Comparison of ENCODE assay signal across 8 cellular contexts in genomic region chr20:3716195-3716834, GRCh38. TPM values are rescaled to one million over a fixed set of nuclear protein-coding genes. Genes with fewer than 3 reads are reported as not detected.
DNase-seq lines count a peak whose midpoint lies in the region; ATAC-seq and TF ChIP-seq lines count a peak whose summit lies in the region.

No MANE protein-coding gene starts in this region.

- CTCF ChIA-PET in activated naive CD4-positive, alpha-beta T cell treated with anti-CD3 and anti-CD28 coated beads, Interleukin-2, amount 10 ng/mL, durations not matched to agents 7 days and 5 days (lab: Charles Lee) = interaction anchor here (0.8 to 1.5 kb wide), 14 partner anchors 9 to 367 kb away, joined by 3 to 7 read pairs (median 4); no protein-coding TSS in a partner anchor

- H3K27ac Mint-ChIP-seq in activated naive CD4-positive, alpha-beta T cell treated with anti-CD3 and anti-CD28 coated beads, Interleukin-2, amount 10 ng/mL, durations not matched to agents 7 days and 5 days = no peak overlapping the region
- no peak overlapping the region for H3K27ac Mint-ChIP-seq in activated T-helper 2 cell treated with anti-CD3 and anti-CD28 coated beads, Interferon-gamma antibody, Interleukin-2, Interleukin-4, amounts not matched to agents 10 μg/mL and 5 μg/mL and 100 μg/mL, durations not matched to agents 14 hours and 24 hours and 36 hours

- no peaks in the 10 kb centered on the region for H3K36me3 ChIP-seq in spleen

- H3K27me3 ChIP-seq in right cardiac atrium (ENCODE audit: control insufficient read depth, insufficient read depth) (no peaks in the 10 kb centered on the region), spleen (replicated peaks in 1 of 7) (peaks cover 0 to 7% (median 0%) of the 10 kb centered on the region in 7 donors)

- DNase-seq in AG20443 (ENCODE audit: low spot score) (peak; percentile 75), NCI-H2196 treated with DMSO at 0.1 percent for 48 hours (lab: John Stamatoyannopoulos, UW; ENCODE audit: unreplicated experiment) (peak; percentile 30), right cardiac atrium (no peak), spleen (no peak), cerebellar nuclear complex (lab: John Stamatoyannopoulos, UW) (no peak)
- peak; percentile 39 for DNase-seq in activated naive CD4-positive, alpha-beta T cell treated with anti-CD3 and anti-CD28 coated beads, Interleukin-2, amount 10 ng/mL, durations not matched to agents 7 days and 5 days
- no peak for DNase-seq in activated T-helper 2 cell treated with anti-CD3 and anti-CD28 coated beads, Interferon-gamma antibody, Interleukin-2, Interleukin-4, amounts not matched to agents 10 μg/mL and 5 μg/mL and 100 μg/mL, durations not matched to agents 14 hours and 24 hours and 36 hours (ENCODE audit: low spot score)

- H3K4me3 Mint-ChIP-seq in activated naive CD4-positive, alpha-beta T cell treated with anti-CD3 and anti-CD28 coated beads, Interleukin-2, amount 10 ng/mL, durations not matched to agents 7 days and 5 days = no peak overlapping the region
- H3K4me3 Mint-ChIP-seq in activated T-helper 2 cell treated with anti-CD3 and anti-CD28 coated beads, Interferon-gamma antibody, Interleukin-2, Interleukin-4, amounts not matched to agents 10 μg/mL and 5 μg/mL and 100 μg/mL, durations not matched to agents 14 hours and 24 hours and 36 hours (ENCODE audit: low read depth) = no peak overlapping the region

- 82% methylated on average over 4 of the region's 4 CpGs for WGBS in right cardiac atrium
- WGBS in spleen, 5 donors = 70 to 82% (median 75%) methylated on average over 3 to 4 of the region's 4 CpGs

- ATAC-seq in right cardiac atrium = peak; percentile 69 to 82

- H3K27ac ChIP-seq in right cardiac atrium (ENCODE audit: low read length) = no peak overlapping the region
- no peak overlapping the region for H3K27ac ChIP-seq in spleen

- H3K4me1 ChIP-seq in right cardiac atrium (ENCODE audit: control insufficient read depth, insufficient read depth, low read length) = no peaks in the 10 kb centered on the region
- H3K4me1 ChIP-seq in spleen = peaks cover 0 to 33% (median 22%) of the 10 kb centered on the region in 6 donors

- TF ChIP-seq CTCF in GM12874 (IDR thresholded peaks at IDR 0.05; ENCODE audit: insufficient read depth, low read depth, low read length) (peak; percentile 85), spleen (IDR thresholded peaks at IDR 0.05 in 8 of 11, conservative IDR thresholded peaks at IDR 0.05 in 3 of 11) (peak in 10 of 11 experiments; percentile 21 to 75 (median 63))

- peaks cover 13% of the 10 kb centered on the region for H3K4me1 Mint-ChIP-seq in activated naive CD4-positive, alpha-beta T cell treated with anti-CD3 and anti-CD28 coated beads, Interleukin-2, amount 10 ng/mL, durations not matched to agents 7 days and 5 days
- H3K4me1 Mint-ChIP-seq in activated T-helper 2 cell treated with anti-CD3 and anti-CD28 coated beads, Interferon-gamma antibody, Interleukin-2, Interleukin-4, amounts not matched to agents 10 μg/mL and 5 μg/mL and 100 μg/mL, durations not matched to agents 14 hours and 24 hours and 36 hours (ENCODE audit: low read depth) = peaks cover 6% of the 10 kb centered on the region

- H3K9me3 ChIP-seq in right cardiac atrium (ENCODE audit: control insufficient read depth, low read length) = no peaks in the 10 kb centered on the region
- no peaks in the 10 kb centered on the region for H3K9me3 ChIP-seq in spleen

- no peak for TF ChIP-seq POLR2A in spleen (IDR thresholded peaks at IDR 0.05)

- intact Hi-C loops in right cardiac atrium (cut with DNase I) (no loop called here), spleen (cut with DNase I; ENCODE audit: low total_unique reads) (no loop called here)
- intact Hi-C loops in activated T-helper 2 cell treated with anti-CD3 and anti-CD28 coated beads, Interferon-gamma antibody, Interleukin-2, Interleukin-4, amounts not matched to agents 10 μg/mL and 5 μg/mL and 100 μg/mL, durations not matched to agents 14 hours and 24 hours and 36 hours (cut with micrococcal nuclease) = no loop called here

- H3K27me3 Mint-ChIP-seq in activated naive CD4-positive, alpha-beta T cell treated with anti-CD3 and anti-CD28 coated beads, Interleukin-2, amount 10 ng/mL, durations not matched to agents 7 days and 5 days = peaks cover 29% of the 10 kb centered on the region
- H3K27me3 Mint-ChIP-seq in activated T-helper 2 cell treated with anti-CD3 and anti-CD28 coated beads, Interferon-gamma antibody, Interleukin-2, Interleukin-4, amounts not matched to agents 10 μg/mL and 5 μg/mL and 100 μg/mL, durations not matched to agents 14 hours and 24 hours and 36 hours (ENCODE audit: low read depth) = peaks cover 9% of the 10 kb centered on the region

- H3K4me3 ChIP-seq in right cardiac atrium (ENCODE audit: low read length) = no peak overlapping the region
- no peak overlapping the region for H3K4me3 ChIP-seq in spleen

- no peaks in the 10 kb centered on the region for H3K36me3 Mint-ChIP-seq in activated naive CD4-positive, alpha-beta T cell treated with anti-CD3 and anti-CD28 coated beads, Interleukin-2, amount 10 ng/mL, durations not matched to agents 7 days and 5 days
- H3K36me3 Mint-ChIP-seq in activated T-helper 2 cell treated with anti-CD3 and anti-CD28 coated beads, Interferon-gamma antibody, Interleukin-2, Interleukin-4, amounts not matched to agents 10 μg/mL and 5 μg/mL and 100 μg/mL, durations not matched to agents 14 hours and 24 hours and 36 hours (ENCODE audit: low read depth) = no peaks in the 10 kb centered on the region

- no peaks in the 10 kb centered on the region for H3K9me3 Mint-ChIP-seq in activated naive CD4-positive, alpha-beta T cell treated with anti-CD3 and anti-CD28 coated beads, Interleukin-2, amount 10 ng/mL, durations not matched to agents 7 days and 5 days
- H3K9me3 Mint-ChIP-seq in activated T-helper 2 cell treated with anti-CD3 and anti-CD28 coated beads, Interferon-gamma antibody, Interleukin-2, Interleukin-4, amounts not matched to agents 10 μg/mL and 5 μg/mL and 100 μg/mL, durations not matched to agents 14 hours and 24 hours and 36 hours = no peaks in the 10 kb centered on the region

RNA-seq across cellular contexts. Expression of gene SIGLEC1, which starts 3.9 kb away (rescaled TPM):
- 10 to 100 TPM in 1 of 4 donors, 1 to 10 TPM in 3; 6.7 to 12.3 (median 8.8) TPM for total RNA-seq in right cardiac atrium
- polyA plus RNA-seq in right cardiac atrium = 4.2 TPM
- 10 to 100 TPM in 5 of 7 donors, 1 to 10 TPM in 2; 3.0 to 50.2 (median 21.9) TPM for total RNA-seq in spleen
- 10 to 100 TPM in 2 of 3 donors, 1 to 10 TPM in 1; 8.1 to 18.4 (median 11.0) TPM for polyA plus RNA-seq in spleen
- total RNA-seq in activated T-helper 2 cell treated with anti-CD3 and anti-CD28 coated beads, Interferon-gamma antibody, Interleukin-2, Interleukin-4, amounts not matched to agents 10 μg/mL and 5 μg/mL and 100 μg/mL, durations not matched to agents 14 hours and 24 hours and 36 hours = not detected in 2 replicates

RNA-seq across cellular contexts. Expression of gene HSPA12B, which starts 16.2 kb away (rescaled TPM):
- total RNA-seq in right cardiac atrium (10 to 100 TPM in 1 of 4 donors, 1 to 10 TPM in 3; 6.1 to 13.0 (median 7.1) TPM), spleen (10 to 100 TPM; 12.6 to 74.0 (median 29.9) TPM)
- polyA plus RNA-seq in right cardiac atrium (8.9 TPM), spleen (10 to 100 TPM in 2 of 3 donors, 1 to 10 TPM in 1; 5.7 to 41.6 (median 21.3) TPM)
- total RNA-seq in activated T-helper 2 cell treated with anti-CD3 and anti-CD28 coated beads, Interferon-gamma antibody, Interleukin-2, Interleukin-4, amounts not matched to agents 10 μg/mL and 5 μg/mL and 100 μg/mL, durations not matched to agents 14 hours and 24 hours and 36 hours = 0.05 TPM in 1 of 2 replicates, not detected in the other

RNA-seq across cellular contexts. Expression of gene ADAM33, which starts 34.5 kb away (rescaled TPM):
- 10 to 100 TPM; 11.5 to 23.7 (median 12.1) TPM for total RNA-seq in right cardiac atrium
- 30.5 TPM for polyA plus RNA-seq in right cardiac atrium
- total RNA-seq in spleen = 10 to 100 TPM in 3 of 7 donors, 1 to 10 TPM in 4; 4.0 to 10.7 (median 9.1) TPM
- 10 to 100 TPM in 1 of 3 donors, 1 to 10 TPM in 2; 5.9 to 31.6 (median 9.5) TPM for polyA plus RNA-seq in spleen
- not detected in 2 replicates for total RNA-seq in activated T-helper 2 cell treated with anti-CD3 and anti-CD28 coated beads, Interferon-gamma antibody, Interleukin-2, Interleukin-4, amounts not matched to agents 10 μg/mL and 5 μg/mL and 100 μg/mL, durations not matched to agents 14 hours and 24 hours and 36 hours

RNA-seq across cellular contexts. Expression of gene ADISSP, which starts 51.2 kb away (rescaled TPM):
- total RNA-seq in right cardiac atrium (10 to 100 TPM; 11.7 to 13.7 (median 12.1) TPM), spleen (10 to 100 TPM; 29.4 to 42.4 (median 35.1) TPM)
- polyA plus RNA-seq in right cardiac atrium (12.6 TPM), spleen (10 to 100 TPM; 31.3 to 55.5 (median 36.8) TPM)
- 55.8 and 56.3 TPM in 2 replicates for total RNA-seq in activated T-helper 2 cell treated with anti-CD3 and anti-CD28 coated beads, Interferon-gamma antibody, Interleukin-2, Interleukin-4, amounts not matched to agents 10 μg/mL and 5 μg/mL and 100 μg/mL, durations not matched to agents 14 hours and 24 hours and 36 hours

RNA-seq across cellular contexts. Expression of gene GFRA4, which starts 53.1 kb away (rescaled TPM):
- total RNA-seq in right cardiac atrium (not detected), spleen (not detected)
- polyA plus RNA-seq in right cardiac atrium (not detected), spleen (not detected)
- total RNA-seq in activated T-helper 2 cell treated with anti-CD3 and anti-CD28 coated beads, Interferon-gamma antibody, Interleukin-2, Interleukin-4, amounts not matched to agents 10 μg/mL and 5 μg/mL and 100 μg/mL, durations not matched to agents 14 hours and 24 hours and 36 hours = not detected in 2 replicates

Comparison
In these comparisons a context has a peak if more than half of its experiments do, and no peak if none do; other contexts are left out.
1. DNase-seq: peak in AG20443 (single experiment), NCI-H2196 treated with DMSO at 0.1 percent for 48 hours (single experiment) and activated naive CD4-positive, alpha-beta T cell treated with anti-CD3 and anti-CD28 coated beads, Interleukin-2, amount 10 ng/mL, durations not matched to agents 7 days and 5 days (single experiment); none in right cardiac atrium (0 of 3), spleen (single experiment), activated T-helper 2 cell treated with anti-CD3 and anti-CD28 coated beads, Interferon-gamma antibody, Interleukin-2, Interleukin-4, amounts not matched to agents 10 μg/mL and 5 μg/mL and 100 μg/mL, durations not matched to agents 14 hours and 24 hours and 36 hours (single experiment) and cerebellar nuclear complex (0 of 2).